Comparison of ENCODE assay signal across 25 cellular contexts in genomic region chr7:7479275-7479674, GRCh38. TPM values are rescaled to one million over a fixed set of nuclear protein-coding genes. Genes with fewer than 3 reads are reported as not detected.
"Had no signal": no experiment of that assay in that cellular context is flagged by ENCODE, and none has a peak within 500 bp of the region (broad histone marks: within the 10 kb centered on the region; RNA-seq: fewer than 3 reads in every experiment).

No MANE protein-coding gene starts in this region.

- H3K4me3 ChIP-seq: K562, SJSA1, SK-N-MC had no signal

- H3K36me3 ChIP-seq: SJSA1 had no signal

- H3K27me3 ChIP-seq: SJSA1 had no signal

- DNase-seq: Kasumi-1; NCI-H1092 treated with DMSO at 0.1 percent for 48 hours; NCI-H1436; NCI-H187; NCI-H2029; NCI-H2081 treated with DMSO at 0.1 percent for 48 hours; NCI-H2171; NCI-H226; NCI-H446; NCI-H510A; NCI-H524 treated with DMSO at 0.1 percent for 48 hours; NCI-H69; NCI-H774; NK-92 treated with Interleukin-12 subunit alpha and Interleukin-12 subunit beta, amount 100 ng/mL, for 24 hours; PC-3; SIG-M5 had no signal

- H3K27ac ChIP-seq: HL-60, KMS-11, RWPE1, SJSA1, SK-N-MC had no signal

- H3K4me1 ChIP-seq: SJSA1 had no signal

- ATAC-seq: K562, Panc1, PC-3 had no signal

- H3K9me3 ChIP-seq: SJSA1 had no signal

- H3K4me2 ChIP-seq: KMS-11 had no signal

- H3K9ac ChIP-seq: KMS-11 had no signal

RNA-seq across cellular contexts. Expression of gene COL28A1, which starts 56.4 kb away (rescaled TPM):
- total RNA-seq: M059J, OCI-LY7, SJSA1 had no signal
